Comparison of ENCODE assay signal across 27 cellular contexts in the genomic region with DNA sequence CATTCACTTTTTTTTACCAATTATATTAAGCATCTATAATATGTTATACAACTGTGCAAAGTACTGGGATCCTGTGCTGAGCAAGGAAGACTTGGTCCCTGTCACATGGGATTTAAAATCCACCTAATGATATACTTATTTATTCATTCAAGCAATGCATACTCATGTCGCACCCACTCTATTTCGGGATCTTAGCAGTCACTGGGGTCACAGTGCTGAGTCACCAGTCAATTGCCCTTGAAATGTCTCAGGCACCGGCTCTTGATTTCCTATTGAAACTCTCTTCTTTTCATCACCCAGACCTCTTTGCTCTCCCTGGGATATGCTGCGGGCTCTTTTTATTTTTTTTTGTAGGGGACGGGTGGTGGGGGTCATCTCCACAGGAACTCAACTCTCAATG.
DNase-seq lines count a peak whose midpoint lies in the region; ATAC-seq and TF ChIP-seq lines count a peak whose summit lies in the region.
"Had no signal": no experiment of that assay in that cellular context is flagged by ENCODE, and none has a peak within 500 bp of the region (broad histone marks: within the 10 kb centered on the region; RNA-seq: fewer than 3 reads in every experiment).

No MANE protein-coding gene starts in this region.

- H3K36me3 Mint-ChIP-seq in activated T-helper 1 cell treated with anti-CD3 and anti-CD28 coated beads, Interleukin-12 subunit alpha, Interleukin-12 subunit beta, Interleukin-2, Interleukin-4 antibody, amounts not matched to agents 30 ng/mL and 10 ng/mL and 1 ng/mL, durations not matched to agents 14 hours and 24 hours and 36 hours (ENCODE audit: low read depth) = no peaks in the 10 kb centered on the region
- H3K36me3 Mint-ChIP-seq: activated naive CD8-positive, alpha-beta T cell; CD8-positive, alpha-beta T cell had no signal

- no peak for TF ChIP-seq CTCF in fibroblast of lung (conservative IDR thresholded peaks at IDR 0.05 in 1 of 2, IDR thresholded peaks at IDR 0.05 in 1 of 2; ENCODE audit: low read depth in 1 of 2, low read length in 2 of 2)

- no peak overlapping the region for H3K27ac ChIP-seq in GM23248
- H3K27ac ChIP-seq in fibroblast of lung (ENCODE audit: insufficient read depth, low read length) = no peak overlapping the region
- H3K27ac ChIP-seq: lower lobe of right lung, prostate gland, upper lobe of left lung had no signal

- peaks cover 1% of the 10 kb centered on the region for H3K27me3 Mint-ChIP-seq in activated T-helper 1 cell treated with anti-CD3 and anti-CD28 coated beads, Interleukin-12 subunit alpha, Interleukin-12 subunit beta, Interleukin-2, Interleukin-4 antibody, amounts not matched to agents 30 ng/mL and 10 ng/mL and 1 ng/mL, durations not matched to agents 14 hours and 24 hours and 36 hours (ENCODE audit: insufficient read depth)
- H3K27me3 Mint-ChIP-seq: activated B cell treated with CpG ODN at 0.5 μM for 24 hours; activated naive CD8-positive, alpha-beta T cell had no signal

- no peaks in the 10 kb centered on the region for H3K79me2 ChIP-seq in GM23248 (ENCODE audit: insufficient read depth)
- H3K79me2 ChIP-seq in fibroblast of lung (ENCODE audit: control insufficient read depth, insufficient read depth, low read length) = no peaks in the 10 kb centered on the region

- H3K4me3 Mint-ChIP-seq in activated T-helper 1 cell treated with anti-CD3 and anti-CD28 coated beads, Interleukin-12 subunit alpha, Interleukin-12 subunit beta, Interleukin-2, Interleukin-4 antibody, amounts not matched to agents 30 ng/mL and 10 ng/mL and 1 ng/mL, durations not matched to agents 14 hours and 24 hours and 36 hours = no peak overlapping the region
- H3K4me3 Mint-ChIP-seq: activated B cell treated with CpG ODN at 0.5 μM for 24 hours; activated naive CD8-positive, alpha-beta T cell; CD8-positive, alpha-beta T cell had no signal

- H3K9ac ChIP-seq in GM23248 (no peak overlapping the region), fibroblast of lung (ENCODE audit: insufficient read depth, low read length) (no peak overlapping the region)

- H3K4me1 ChIP-seq in GM23248 (ENCODE audit: insufficient read depth) (no peaks in the 10 kb centered on the region), fibroblast of lung (ENCODE audit: control insufficient read depth, extremely low read depth, insufficient read depth, low read length) (no peaks in the 10 kb centered on the region)
- H3K4me1 ChIP-seq: lower lobe of right lung, prostate gland, upper lobe of left lung had no signal

- no peaks in the 10 kb centered on the region for H4K20me1 ChIP-seq in GM23248 (ENCODE audit: insufficient read depth)
- no peaks in the 10 kb centered on the region for H4K20me1 ChIP-seq in fibroblast of lung (ENCODE audit: control insufficient read depth, extremely low read depth, insufficient read depth, low read length)

- no peaks in the 10 kb centered on the region for H3K4me1 Mint-ChIP-seq in activated T-helper 1 cell treated with anti-CD3 and anti-CD28 coated beads, Interleukin-12 subunit alpha, Interleukin-12 subunit beta, Interleukin-2, Interleukin-4 antibody, amounts not matched to agents 30 ng/mL and 10 ng/mL and 1 ng/mL, durations not matched to agents 14 hours and 24 hours and 36 hours (ENCODE audit: low read depth)
- H3K4me1 Mint-ChIP-seq: activated B cell treated with CpG ODN at 0.5 μM for 24 hours had no signal

- H3K27ac Mint-ChIP-seq in activated T-helper 1 cell treated with anti-CD3 and anti-CD28 coated beads, Interleukin-12 subunit alpha, Interleukin-12 subunit beta, Interleukin-2, Interleukin-4 antibody, amounts not matched to agents 30 ng/mL and 10 ng/mL and 1 ng/mL, durations not matched to agents 14 hours and 24 hours and 36 hours = no peak overlapping the region
- H3K27ac Mint-ChIP-seq: activated B cell treated with CpG ODN at 0.5 μM for 24 hours; activated naive CD8-positive, alpha-beta T cell; CD8-positive, alpha-beta T cell had no signal

- ATAC-seq in HG02870 (IDR thresholded peaks at IDR 0.05; ENCODE audit: unreplicated experiment) = no peak
- ATAC-seq: CD8-positive, alpha-beta T cell; lower lobe of right lung had no signal

- no peak overlapping the region for H3K4me3 ChIP-seq in GM23248
- no peak overlapping the region for H3K4me3 ChIP-seq in fibroblast of lung (replicated peaks in 1 of 4; ENCODE audit: control extremely low read depth in 1 of 4, insufficient read depth in 1 of 4, low read depth in 3 of 4, low read length in 4 of 4)
- H3K4me3 ChIP-seq in MG63 = no peak overlapping the region
- H3K4me3 ChIP-seq: lower lobe of right lung, prostate gland, upper lobe of left lung had no signal

- in situ Hi-C loops in GM23248 (cut with MboI) = loop anchor here (25.0 kb wide), 2 partner anchors 383 to 1067 kb away; no protein-coding TSS in a partner anchor

- 76 to 89% methylated on average over 5 of the region's 5 CpGs for whole genome bisulfite sequencing in GM23248 (ENCODE audit: low coverage in 1 of 2, low lambda C conversion rate in 2 of 2, missing lambda C conversion rate in 2 of 2), 2 experiments

- H2AFZ ChIP-seq in GM23248 = no peak overlapping the region
- H2AFZ ChIP-seq in fibroblast of lung (ENCODE audit: low read length) = no peak overlapping the region

- H3K4me2 ChIP-seq in GM23248 (ENCODE audit: unreplicated experiment) (no peak overlapping the region), fibroblast of lung (ENCODE audit: extremely low read depth, insufficient read depth, low read length) (no peak overlapping the region)

- H3K9me3 ChIP-seq in GM23248 (ENCODE audit: low read depth) (no peaks in the 10 kb centered on the region), fibroblast of lung (ENCODE audit: control insufficient read depth, insufficient read depth, low read depth, low read length) (no peaks in the 10 kb centered on the region), MG63 (no peaks in the 10 kb centered on the region)
- H3K9me3 ChIP-seq: lower lobe of right lung, prostate gland, upper lobe of left lung had no signal

- no peaks in the 10 kb centered on the region for H3K36me3 ChIP-seq in GM23248 (ENCODE audit: low read depth)
- H3K36me3 ChIP-seq in fibroblast of lung (ENCODE audit: control insufficient read depth, insufficient read depth, low read length) = no peaks in the 10 kb centered on the region
- no peaks in the 10 kb centered on the region for H3K36me3 ChIP-seq in MG63
- H3K36me3 ChIP-seq: lower lobe of right lung, prostate gland, upper lobe of left lung had no signal

- no peaks in the 10 kb centered on the region for H3F3A ChIP-seq in GM23248 (ENCODE audit: insufficient read depth)

- H3K9me2 ChIP-seq in GM23248 (ENCODE audit: insufficient read depth) = no peaks in the 10 kb centered on the region

- H3K27me3 ChIP-seq in GM23248 (replicated peaks; ENCODE audit: insufficient read depth) = no peaks in the 10 kb centered on the region
- H3K27me3 ChIP-seq in fibroblast of lung (ENCODE audit: control insufficient read depth, insufficient read depth, low read length) = no peaks in the 10 kb centered on the region
- no peaks in the 10 kb centered on the region for H3K27me3 ChIP-seq in MG63
- H3K27me3 ChIP-seq: upper lobe of left lung had no signal

- DNase-seq in GM23248 = peak; percentile 14
- DNase-seq in RKO (ENCODE audit: low spot score) = peak; percentile 22
- peak; percentile 14 to 51 for DNase-seq in fibroblast of lung (ENCODE audit: low read depth in 2 of 2)
- DNase-seq in non-pigmented ciliary epithelial cell (ENCODE audit: low read depth) = peak; percentile 4
- no peak for DNase-seq in MG63
- no peak for DNase-seq in amniotic stem cell (lab: John Stamatoyannopoulos, UW)
- DNase-seq in activated T-helper 1 cell treated with anti-CD3 and anti-CD28 coated beads, Interleukin-12 subunit alpha, Interleukin-12 subunit beta, Interleukin-2, Interleukin-4 antibody, amounts not matched to agents 30 ng/mL and 10 ng/mL and 1 ng/mL, durations not matched to agents 14 hours and 24 hours and 36 hours (ENCODE audit: low spot score) = no peak
- DNase-seq: activated B cell treated with CpG ODN at 0.5 μM for 24 hours; activated CD4-positive, alpha-beta T cell treated with anti-CD3 and anti-CD28 coated beads, Interleukin-2, amount 50 U/mL, for 48 hours; CD8-positive, alpha-beta T cell; effector CD8-positive, alpha-beta T cell; foreskin melanocyte; GOT3; hypothalamus; Kasumi-1; lower lobe of right lung; NCI-H1092 treated with DMSO at 0.1 percent for 48 hours; NCI-H187 treated with DMSO at 0.1 percent for 48 hours; NCI-H345; NCI-H748 treated with DMSO at 0.1 percent for 48 hours; stimulated activated CD4-positive, alpha-beta T cell treated with anti-CD3 and anti-CD28 coated beads, Interleukin-1b, Interleukin-23, amount 100 ng/mL, for 48 hours; substantia nigra; T-helper 9 cell; upper lobe of left lung had no signal

- no peaks in the 10 kb centered on the region for H3K9me3 Mint-ChIP-seq in activated T-helper 1 cell treated with anti-CD3 and anti-CD28 coated beads, Interleukin-12 subunit alpha, Interleukin-12 subunit beta, Interleukin-2, Interleukin-4 antibody, amounts not matched to agents 30 ng/mL and 10 ng/mL and 1 ng/mL, durations not matched to agents 14 hours and 24 hours and 36 hours
- H3K9me3 Mint-ChIP-seq: activated B cell treated with CpG ODN at 0.5 μM for 24 hours; CD8-positive, alpha-beta T cell had no signal

- intact Hi-C loops in activated T-helper 1 cell treated with anti-CD3 and anti-CD28 coated beads, Interleukin-12 subunit alpha, Interleukin-12 subunit beta, Interleukin-2, Interleukin-4 antibody, amounts not matched to agents 30 ng/mL and 10 ng/mL and 1 ng/mL, durations not matched to agents 14 hours and 24 hours and 36 hours (cut with micrococcal nuclease) = no loop called here

Comparison
In these comparisons a context has a peak if more than half of its experiments do, and no peak if none do; other contexts are left out.
1. DNase-seq: peak in GM23248 (single experiment), RKO (single experiment), fibroblast of lung (2 of 2) and non-pigmented ciliary epithelial cell (single experiment); none in MG63 (single experiment), amniotic stem cell (single experiment) and activated T-helper 1 cell treated with anti-CD3 and anti-CD28 coated beads, Interleukin-12 subunit alpha, Interleukin-12 subunit beta, Interleukin-2, Interleukin-4 antibody, amounts not matched to agents 30 ng/mL and 10 ng/mL and 1 ng/mL, durations not matched to agents 14 hours and 24 hours and 36 hours (single experiment).